In genomic region chr4:57916479-57916878, GRCh38 we compare ENCODE assay signal across 33 cellular contexts.
"Had no signal": no experiment of that assay in that cellular context is flagged by ENCODE, and none has a peak within 500 bp of the region (broad histone marks: within the 10 kb centered on the region; RNA-seq: fewer than 3 reads in every experiment).

No MANE protein-coding gene starts in this region.

- H3K27ac ChIP-seq: adrenal gland, body of pancreas, brain microvascular endothelial cell, breast epithelium, VCaP had no signal

- H3K9me3 ChIP-seq: adrenal gland, body of pancreas had no signal

- ATAC-seq: activated CD8-positive, alpha-beta T cell treated with anti-CD3 and anti-CD28 coated beads for 36 hours; activated naive CD4-positive, alpha-beta T cell treated with anti-CD3 and anti-CD28 coated beads, Interleukin-2, amount 50 U/mL, for 72 hours; activated T-cell treated with anti-CD3 and anti-CD28 coated beads, Interleukin-2, amount 50 U/mL, for 4 hours; activated T-cell treated with anti-CD3 and anti-CD28 coated beads, Interleukin-2, amount 50 U/mL, for 72 hours; activated T-helper 17 cell treated with anti-CD3 and anti-CD28 coated beads, Interleukin-2, amount 50 U/mL, for 72 hours; body of pancreas had no signal

- H3K27me3 ChIP-seq: adrenal gland, body of pancreas, brain microvascular endothelial cell, breast epithelium had no signal

- FAIRE-seq: astrocyte, TTC549 had no signal

- DNase-seq: activated B cell treated with CpG ODN at 0.5 μM for 24 hours; activated CD4-positive, alpha-beta memory T cell treated with anti-CD3 and anti-CD28 coated beads for 36 hours; activated CD4-positive, alpha-beta T cell treated with anti-CD3 and anti-CD28 coated beads for 4 hours; activated CD4-positive, alpha-beta T cell treated with anti-CD3 and anti-CD28 coated beads, Interleukin-2, amount 10 ng/mL, durations not matched to agents 24 days and 14 days; activated CD4-positive, alpha-beta T cell treated with anti-CD3 and anti-CD28 coated beads, Interleukin-2, amount 50 U/mL, for 1 hour; activated CD4-positive, alpha-beta T cell treated with anti-CD3 and anti-CD28 coated beads, Interleukin-2, amount 50 U/mL, for 4 hours; activated CD4-positive, CD25-positive, alpha-beta regulatory T cell treated with anti-CD3 and anti-CD28 coated beads, Interleukin-2, amount 50 U/mL, for 72 hours; activated CD8-positive, alpha-beta memory T cell treated with anti-CD3 and anti-CD28 coated beads, Interleukin-2, amount 50 U/mL, for 4 hours; activated CD8-positive, alpha-beta T cell treated with anti-CD3 and anti-CD28 coated beads for 36 hours; activated effector memory CD4-positive, alpha-beta T cell treated with anti-CD3 and anti-CD28 coated beads, Interleukin-2, amount 50 U/mL, for 16 hours; activated gamma-delta T cell treated with Interleukin-2 at 50 U/mL for 16 hours; activated naive CD4-positive, alpha-beta T cell; activated naive CD4-positive, alpha-beta T cell treated with anti-CD3 and anti-CD28 coated beads for 36 hours; activated naive CD4-positive, alpha-beta T cell treated with anti-CD3 and anti-CD28 coated beads, Interleukin-2, amount 50 U/mL, for 16 hours; activated naive CD8-positive, alpha-beta T cell treated with anti-CD3 and anti-CD28 coated beads for 36 hours; activated T-cell treated with anti-CD3 and anti-CD28 coated beads for 4 hours; activated T-cell treated with anti-CD3 and anti-CD28 coated beads, Interleukin-2, amount 50 U/mL, for 1 hour; activated T-cell treated with anti-CD3 and anti-CD28 coated beads, Interleukin-2, amount 50 U/mL, for 4 hours; activated T-cell treated with anti-CD3 and anti-CD28 coated beads, Interleukin-2, amount 50 U/mL, for 72 hours; adrenal gland; amniotic stem cell; aorta; body of pancreas; brain microvascular endothelial cell; central memory CD4-positive, alpha-beta T cell; T-helper 2 cell; T-helper 9 cell had no signal

- H3K4me1 ChIP-seq: adrenal gland, body of pancreas, breast epithelium had no signal

- H3K36me3 ChIP-seq: adrenal gland, brain microvascular endothelial cell, breast epithelium had no signal

- H3K4me3 ChIP-seq: adrenal gland, body of pancreas, breast epithelium had no signal
